16 cellular contexts compared by ENCODE assay signal in genomic region chr6:41680182-41680965, GRCh38. TPM values are rescaled to one million over a fixed set of nuclear protein-coding genes. Genes with fewer than 3 reads are reported as not detected.
"Had no signal": no experiment of that assay in that cellular context is flagged by ENCODE, and none has a peak within 500 bp of the region (broad histone marks: within the 10 kb centered on the region; RNA-seq: fewer than 3 reads in every experiment).

No MANE protein-coding gene starts in this region.

- ATAC-seq: left lung; right cardiac atrium; stimulated activated naive B cell treated with anti-CD40 and anti-IgM and Interleukin-4, amounts not matched to agents 10 μg/mL and 1 μg/mL and 100 μg/mL, for 72 hours had no signal

- H3K4me3 ChIP-seq: esophagus muscularis mucosa, left lung, transverse colon had no signal

- H3K36me3 ChIP-seq: transverse colon had no signal

- H3K27ac ChIP-seq: brain microvascular endothelial cell, esophagus muscularis mucosa, left lung, transverse colon had no signal

- H3K9ac ChIP-seq: SK-N-SH had no signal

- DNase-seq: activated CD4-positive, alpha-beta T cell treated with anti-CD3 and anti-CD28 coated beads, Interleukin-2, amount 50 U/mL, for 1 hour; activated CD4-positive, CD25-positive, alpha-beta regulatory T cell; activated naive CD8-positive, alpha-beta T cell treated with anti-CD3 and anti-CD28 coated beads for 36 hours; activated T-cell treated with anti-CD3 and anti-CD28 coated beads for 4 hours; brain microvascular endothelial cell; SK-N-SH; stimulated activated CD4-positive, alpha-beta T cell treated with anti-CD3 and anti-CD28 coated beads, Interleukin-1b, Interleukin-23, amount 100 ng/mL, for 48 hours; stimulated activated naive B cell treated with anti-CD40 and anti-IgM and Interleukin-4, amounts not matched to agents 10 μg/mL and 1 μg/mL and 100 μg/mL, for 72 hours; substantia nigra; transverse colon had no signal

- H3K4me2 ChIP-seq: SK-N-SH had no signal

- FAIRE-seq: TTC549 had no signal

- H3K27me3 ChIP-seq: brain microvascular endothelial cell, transverse colon had no signal

- H3K9me3 ChIP-seq: esophagus muscularis mucosa, left lung, SK-N-SH, transverse colon had no signal

RNA-seq across cellular contexts. Expression of gene MDFI, which starts 42.1 kb away (rescaled TPM):
- total RNA-seq: activated CD8-positive, alpha-beta memory T cell treated with anti-CD3 and anti-CD28 coated beads for 36 hours; activated naive CD8-positive, alpha-beta T cell treated with anti-CD3 and anti-CD28 coated beads for 36 hours; fibroblast of villous mesenchyme had no signal
